ENCODE assay signal across 6 cellular contexts in the genomic region with DNA sequence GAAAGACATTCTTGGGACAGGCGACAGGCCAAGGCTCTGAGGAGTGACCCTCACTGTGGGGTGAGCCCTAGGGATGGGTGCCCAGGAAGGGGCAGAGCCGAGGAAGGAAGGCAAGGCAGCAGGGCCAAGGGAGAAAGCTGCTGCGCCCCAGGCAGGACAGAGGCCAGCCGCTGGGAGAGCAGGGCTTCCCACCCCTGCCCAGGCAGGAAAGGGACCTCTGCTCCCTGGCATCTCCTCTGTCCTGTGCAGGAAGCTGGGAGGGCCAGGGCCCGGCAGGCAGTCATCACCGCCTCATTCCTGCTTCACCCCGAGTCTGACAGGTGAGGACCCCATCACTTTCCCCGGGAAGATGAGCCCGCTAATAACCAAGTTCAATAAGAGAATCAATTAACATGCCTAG.
"Had no signal": no experiment of that assay in that cellular context is flagged by ENCODE, and none has a peak within 500 bp of the region (broad histone marks: within the 10 kb centered on the region; RNA-seq: fewer than 3 reads in every experiment).

No MANE protein-coding gene starts in this region.

- ATAC-seq: GM23338, K562 had no signal

- H3K4me3 Mint-ChIP-seq: GM23338, H9 had no signal

- DNase-seq: H9, HCEC 1CT, IMR-90, KG1 had no signal

- H3K4me3 ChIP-seq: GM23338, K562 had no signal

- H3K9me3 Mint-ChIP-seq: GM23338, H9 had no signal

- H3K4me2 ChIP-seq: GM23338 had no signal

- H3K27ac Mint-ChIP-seq: GM23338, H9 had no signal
